ENCODE assay signal across 14 cellular contexts in genomic region chr3:112794622-112795172, GRCh38. TPM values are rescaled to one million over a fixed set of nuclear protein-coding genes. Genes with fewer than 3 reads are reported as not detected.
DNase-seq lines count a peak whose midpoint lies in the region; ATAC-seq lines count a peak whose summit lies in the region.
"Had no signal": no experiment of that assay in that cellular context is flagged by ENCODE, and none has a peak within 500 bp of the region (broad histone marks: within the 10 kb centered on the region; RNA-seq: fewer than 3 reads in every experiment).

No MANE protein-coding gene starts in this region.

- peaks cover 24 to 60% (median 26%) of the 10 kb centered on the region in 10 experiments for H3K4me1 ChIP-seq in BLaER1 treated with 17β-estradiol and CSF1 and Interleukin-3, amounts not matched to agents 10 nM and 100 nM
- H3K4me1 ChIP-seq: prostate gland, suprapubic skin had no signal

- peak overlapping the region in 1 of 11 experiments; percentile 42; a peak in 1 of 22 replicates for H3K9ac ChIP-seq in BLaER1 treated with 17β-estradiol and CSF1 and Interleukin-3, amounts not matched to agents 10 nM and 100 nM

- H4K20me1 ChIP-seq in BLaER1 treated with 17β-estradiol and CSF1 and Interleukin-3, amounts not matched to agents 10 nM and 100 nM, result no peaks in the 10 kb centered on the region

- H3K4me2 ChIP-seq in BLaER1 treated with 17β-estradiol and CSF1 and Interleukin-3, amounts not matched to agents 10 nM and 100 nM, result peak overlapping the region; percentile 46 to 85 (median 64); a peak in 16 of 22 replicates

- no peak overlapping the region for H3K4me3 ChIP-seq in BLaER1 treated with 17β-estradiol and CSF1 and Interleukin-3, amounts not matched to agents 10 nM and 100 nM
- H3K4me3 ChIP-seq: cardiac muscle cell, prostate gland, suprapubic skin had no signal

- H3K36me3 Mint-ChIP-seq in activated naive CD8-positive, alpha-beta T cell treated with anti-CD3 and anti-CD28 coated beads, Interleukin-2, amount 50 U/mL, for 24 hours (ENCODE audit: low read depth), result no peaks in the 10 kb centered on the region
- H3K36me3 Mint-ChIP-seq in naive B cell, result peaks cover 0 to 5% of the 10 kb centered on the region in 2 donors
- no peaks in the 10 kb centered on the region for H3K36me3 Mint-ChIP-seq in activated T-cell treated with anti-CD3 and anti-CD28 coated beads, Interleukin-2, amount 50 U/mL, for 24 hours (ENCODE audit: low read depth)
- H3K36me3 Mint-ChIP-seq: CD4-positive, CD25-positive, alpha-beta regulatory T cell had no signal

- H3K27ac Mint-ChIP-seq in activated naive CD8-positive, alpha-beta T cell treated with anti-CD3 and anti-CD28 coated beads, Interleukin-2, amount 50 U/mL, for 24 hours, result peak overlapping the region; percentile 31
- H3K27ac Mint-ChIP-seq in naive B cell, result peak overlapping the region in 4 of 6 donors; percentile 2 to 90 (median 56)
- no peak overlapping the region for H3K27ac Mint-ChIP-seq in activated T-cell treated with anti-CD3 and anti-CD28 coated beads, Interleukin-2, amount 50 U/mL, for 24 hours
- H3K27ac Mint-ChIP-seq: activated T-helper 1 cell treated with anti-CD3 and anti-CD28 coated beads, Interleukin-12 subunit alpha, Interleukin-12 subunit beta, Interleukin-2, Interleukin-4 antibody, amounts not matched to agents 30 ng/mL and 10 ng/mL and 1 ng/mL, durations not matched to agents 14 hours and 24 hours and 36 hours; CD4-positive, CD25-positive, alpha-beta regulatory T cell had no signal

- peaks cover 15% of the 10 kb centered on the region for H3K4me1 Mint-ChIP-seq in activated naive CD8-positive, alpha-beta T cell treated with anti-CD3 and anti-CD28 coated beads, Interleukin-2, amount 50 U/mL, for 24 hours
- peaks cover 23 to 32% (median 32%) of the 10 kb centered on the region in 3 donors for H3K4me1 Mint-ChIP-seq in naive B cell
- peaks cover 27% of the 10 kb centered on the region for H3K4me1 Mint-ChIP-seq in activated T-cell treated with anti-CD3 and anti-CD28 coated beads, Interleukin-2, amount 50 U/mL, for 24 hours (ENCODE audit: low read depth)

- H3K9me3 Mint-ChIP-seq in activated naive CD8-positive, alpha-beta T cell treated with anti-CD3 and anti-CD28 coated beads, Interleukin-2, amount 50 U/mL, for 24 hours, result peaks cover 10% of the 10 kb centered on the region
- H3K9me3 Mint-ChIP-seq in naive B cell, result peaks cover 0 to 4% (median 0%) of the 10 kb centered on the region in 7 donors
- no peaks in the 10 kb centered on the region for H3K9me3 Mint-ChIP-seq in activated T-cell treated with anti-CD3 and anti-CD28 coated beads, Interleukin-2, amount 50 U/mL, for 24 hours

- DNase-seq in Kasumi-1 (lab: John Stamatoyannopoulos, UW) (peak; percentile 69 to 78), naive B cell (no peak), NCI-H187 (lab: John Stamatoyannopoulos, UW) (no peak), COLO829 (ENCODE audit: low spot score) (no peak)
- DNase-seq in activated naive CD8-positive, alpha-beta T cell treated with anti-CD3 and anti-CD28 coated beads, Interleukin-2, amount 50 U/mL, for 24 hours, result no peak
- no peak for DNase-seq in activated CD4-positive, alpha-beta T cell treated with anti-CD3 and anti-CD28 coated beads, Interleukin-2, amount 50 U/mL, for 1 hour
- DNase-seq in activated T-cell treated with anti-CD3 and anti-CD28 coated beads, Interleukin-2, amount 50 U/mL, for 24 hours, result no peak
- DNase-seq: CD4-positive, CD25-positive, alpha-beta regulatory T cell; NCI-H1417 treated with DMSO at 0.1 percent for 48 hours had no signal

- no peaks in the 10 kb centered on the region for H3K36me3 ChIP-seq in BLaER1 treated with 17β-estradiol and CSF1 and Interleukin-3, amounts not matched to agents 10 nM and 100 nM
- H3K36me3 ChIP-seq: cardiac muscle cell, prostate gland, suprapubic skin had no signal

- H3K27me3 ChIP-seq in BLaER1 treated with 17β-estradiol and CSF1 and Interleukin-3, amounts not matched to agents 10 nM and 100 nM, result no peaks in the 10 kb centered on the region
- H3K27me3 ChIP-seq: cardiac muscle cell, suprapubic skin had no signal

- H3K27me3 Mint-ChIP-seq in activated naive CD8-positive, alpha-beta T cell treated with anti-CD3 and anti-CD28 coated beads, Interleukin-2, amount 50 U/mL, for 24 hours, result no peaks in the 10 kb centered on the region
- no peaks in the 10 kb centered on the region for H3K27me3 Mint-ChIP-seq in naive B cell
- no peaks in the 10 kb centered on the region for H3K27me3 Mint-ChIP-seq in activated T-cell treated with anti-CD3 and anti-CD28 coated beads, Interleukin-2, amount 50 U/mL, for 24 hours

- no peak for ATAC-seq in activated naive CD8-positive, alpha-beta T cell treated with anti-CD3 and anti-CD28 coated beads, Interleukin-2, amount 50 U/mL, for 24 hours
- peak; percentile 75 to 79 for ATAC-seq in naive B cell (ENCODE audit: low read depth in 2 of 2)

- H3K27ac ChIP-seq in BLaER1 treated with 17β-estradiol and CSF1 and Interleukin-3, amounts not matched to agents 10 nM and 100 nM, result peak overlapping the region in 4 of 11 experiments; percentile 0 to 63 (median 48); a peak in 4 of 22 replicates
- H3K27ac ChIP-seq: cardiac muscle cell, prostate gland, suprapubic skin had no signal

- H3K4me3 Mint-ChIP-seq in activated naive CD8-positive, alpha-beta T cell treated with anti-CD3 and anti-CD28 coated beads, Interleukin-2, amount 50 U/mL, for 24 hours, result no peak overlapping the region
- H3K4me3 Mint-ChIP-seq in naive B cell, result peak overlapping the region in 5 of 8 donors; percentile 41 to 78 (median 52)
- H3K4me3 Mint-ChIP-seq in activated T-cell treated with anti-CD3 and anti-CD28 coated beads, Interleukin-2, amount 50 U/mL, for 24 hours, result no peak overlapping the region
- H3K4me3 Mint-ChIP-seq: activated T-helper 1 cell treated with anti-CD3 and anti-CD28 coated beads, Interleukin-12 subunit alpha, Interleukin-12 subunit beta, Interleukin-2, Interleukin-4 antibody, amounts not matched to agents 30 ng/mL and 10 ng/mL and 1 ng/mL, durations not matched to agents 14 hours and 24 hours and 36 hours; CD4-positive, CD25-positive, alpha-beta regulatory T cell had no signal

- peaks cover 0 to 10% (median 4%) of the 10 kb centered on the region in 11 experiments; a peak in 6 of 22 replicates for H3K9me3 ChIP-seq in BLaER1 treated with 17β-estradiol and CSF1 and Interleukin-3, amounts not matched to agents 10 nM and 100 nM (replicated peaks in 1 of 11)
- H3K9me3 ChIP-seq: prostate gland, suprapubic skin had no signal

RNA-seq across cellular contexts. Expression of gene CD200R1L, which starts 52.0 kb away (rescaled TPM):
- not detected for polyA plus RNA-seq in naive B cell (ENCODE audit: low read depth in 6 of 6)
- polyA plus RNA-seq: cardiac muscle cell; CD4-positive, CD25-positive, alpha-beta regulatory T cell had no signal

Comparison
In these comparisons a context has a peak if more than half of its experiments do, and no peak if none do; other contexts are left out.
1. DNase-seq: peak in Kasumi-1 (2 of 2); none in activated naive CD8-positive, alpha-beta T cell treated with anti-CD3 and anti-CD28 coated beads, Interleukin-2, amount 50 U/mL, for 24 hours (single experiment), naive B cell (single experiment), activated CD4-positive, alpha-beta T cell treated with anti-CD3 and anti-CD28 coated beads, Interleukin-2, amount 50 U/mL, for 1 hour (single experiment), activated T-cell treated with anti-CD3 and anti-CD28 coated beads, Interleukin-2, amount 50 U/mL, for 24 hours (single experiment), NCI-H187 (0 of 2) and COLO829 (single experiment).
2. H3K4me3 Mint-ChIP-seq: peak in naive B cell (5 of 8); none in activated naive CD8-positive, alpha-beta T cell treated with anti-CD3 and anti-CD28 coated beads, Interleukin-2, amount 50 U/mL, for 24 hours (single experiment) and activated T-cell treated with anti-CD3 and anti-CD28 coated beads, Interleukin-2, amount 50 U/mL, for 24 hours (single experiment).